16 cellular contexts compared by ENCODE assay signal in the genomic region with DNA sequence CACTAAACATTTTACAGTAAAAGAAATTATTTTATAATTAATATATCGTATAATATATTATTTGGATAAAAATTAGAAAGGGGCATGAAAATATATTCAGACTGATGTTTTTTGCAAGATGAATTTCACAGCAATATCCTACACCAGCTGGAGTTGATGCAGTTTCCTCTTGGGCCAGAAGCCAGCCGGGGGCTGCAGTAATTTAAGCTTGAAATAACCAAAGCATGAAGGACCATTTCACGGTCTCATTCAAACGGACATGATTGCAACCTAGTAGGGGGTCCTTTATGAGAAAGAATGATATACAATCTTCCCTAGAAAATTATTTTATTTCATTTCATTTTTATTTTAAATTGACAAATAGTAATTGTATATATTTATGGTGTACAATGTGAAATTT.
DNase-seq lines count a peak whose midpoint lies in the region; ATAC-seq and TF ChIP-seq lines count a peak whose summit lies in the region.
"Had no signal": no experiment of that assay in that cellular context is flagged by ENCODE, and none has a peak within 500 bp of the region (broad histone marks: within the 10 kb centered on the region; RNA-seq: fewer than 3 reads in every experiment).

No MANE protein-coding gene starts in this region.

- H3K4me3 Mint-ChIP-seq in glutamatergic neuron (ENCODE audit: unreplicated experiment), result no peak overlapping the region
- H3K4me3 Mint-ChIP-seq: CD14-positive monocyte; CD8-positive, alpha-beta T cell; GM23338; IgD-negative memory B cell had no signal

- no peak overlapping the region for H3K4me3 ChIP-seq in astrocyte of the cerebellum (ENCODE audit: low read depth, low read length)
- H3K4me3 ChIP-seq: A549, GM12878, GM23338 had no signal

- no peak overlapping the region for H3K27ac Mint-ChIP-seq in glutamatergic neuron (ENCODE audit: unreplicated experiment)
- H3K27ac Mint-ChIP-seq: CD14-positive monocyte; CD8-positive, alpha-beta T cell; GM23338; IgD-negative memory B cell had no signal

- DNase-seq in NCI-H2171 treated with DMSO at 0.1 percent for 48 hours (lab: John Stamatoyannopoulos, UW) (peak; percentile 38), NCI-H2171 (lab: John Stamatoyannopoulos, UW) (no peak), COR-L47 (lab: John Stamatoyannopoulos, UW) (peak; percentile 10), NCI-H1092 (lab: John Stamatoyannopoulos, UW) (peak; percentile 69), astrocyte of the cerebellum (ENCODE audit: low read depth) (peak; percentile 19), glutamatergic neuron (no peak)
- DNase-seq: Caco-2; CD8-positive, alpha-beta T cell; DMS79; H7 had no signal

- in situ Hi-C loops in astrocyte of the cerebellum (cut with HindIII; ENCODE audit: low sequenced_read_pairs), result no loop called here

- no peak for ATAC-seq in GM18868 (IDR thresholded peaks at IDR 0.05; ENCODE audit: unreplicated experiment)
- ATAC-seq: A549; CD8-positive, alpha-beta T cell; GM12878; GM23338 had no signal

- no peaks in the 10 kb centered on the region for H3K4me1 Mint-ChIP-seq in glutamatergic neuron (ENCODE audit: low read depth, unreplicated experiment)
- H3K4me1 Mint-ChIP-seq: CD14-positive monocyte, IgD-negative memory B cell had no signal

- no peaks in the 10 kb centered on the region for H3K27me3 Mint-ChIP-seq in glutamatergic neuron (ENCODE audit: unreplicated experiment)
- H3K27me3 Mint-ChIP-seq: IgD-negative memory B cell had no signal

- no peaks in the 10 kb centered on the region for H3K9me3 Mint-ChIP-seq in glutamatergic neuron (ENCODE audit: unreplicated experiment)

- H3K36me3 Mint-ChIP-seq in glutamatergic neuron (ENCODE audit: unreplicated experiment), result no peaks in the 10 kb centered on the region
- H3K36me3 Mint-ChIP-seq: CD14-positive monocyte; CD8-positive, alpha-beta T cell; IgD-negative memory B cell had no signal

- TF ChIP-seq CTCF in astrocyte of the cerebellum (IDR thresholded peaks at IDR 0.05; ENCODE audit: low read depth, low read length, missing control alignments) (no peak), glutamatergic neuron (IDR thresholded peaks at IDR 0.05; ENCODE audit: partially characterized antibody, unreplicated experiment) (no peak)

Comparison
In these comparisons a context has a peak if more than half of its experiments do, and no peak if none do; other contexts are left out.
1. DNase-seq: peak in NCI-H2171 treated with DMSO at 0.1 percent for 48 hours (single experiment), COR-L47 (single experiment), NCI-H1092 (single experiment) and astrocyte of the cerebellum (single experiment); none in NCI-H2171 (single experiment) and glutamatergic neuron (single experiment).